13 cellular contexts compared by ENCODE assay signal in the genomic region with DNA sequence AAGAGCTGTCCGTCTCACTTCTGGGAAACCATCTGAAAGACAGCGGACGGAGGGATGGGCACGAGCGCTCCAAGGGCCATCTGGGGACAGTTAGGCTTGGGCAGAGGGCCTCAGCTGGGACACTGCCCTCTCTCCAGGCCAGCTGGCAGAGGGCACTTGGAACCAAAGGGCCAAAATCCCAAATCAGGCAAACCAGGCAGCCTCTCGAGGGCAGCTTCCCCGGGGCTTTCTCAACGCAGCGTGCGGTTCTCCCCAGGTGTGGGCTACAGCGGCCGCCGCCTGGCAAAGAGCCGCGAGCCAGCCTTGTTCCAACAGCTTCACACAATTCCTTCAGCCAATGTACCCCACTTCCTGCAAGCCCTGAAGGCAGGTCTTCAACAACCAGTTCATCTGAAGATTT. TPM values are rescaled to one million over a fixed set of nuclear protein-coding genes. Genes with fewer than 3 reads are reported as not detected.
A peak's percentile ranks its signal among the peaks of the same experiment; 100 is the strongest.
DNase-seq lines count a peak whose midpoint lies in the region; ATAC-seq, FAIRE-seq and TF ChIP-seq lines count a peak whose summit lies in the region.
"Had no signal": no experiment of that assay in that cellular context is flagged by ENCODE, and none has a peak within 500 bp of the region (broad histone marks: within the 10 kb centered on the region; RNA-seq: fewer than 3 reads in every experiment).

No MANE protein-coding gene starts in this region.

- peak overlapping the region; percentile 57 for H3K4me3 Mint-ChIP-seq in glutamatergic neuron (ENCODE audit: unreplicated experiment)

- peaks cover 22% of the 10 kb centered on the region for H3K27me3 Mint-ChIP-seq in glutamatergic neuron (ENCODE audit: unreplicated experiment)

- WGBS in small intestine, 3 donors, result 85 to 95% (median 93%) methylated on average over 15 of the region's 15 CpGs

- H3K27ac Mint-ChIP-seq in glutamatergic neuron (ENCODE audit: unreplicated experiment), result no peak overlapping the region

- peaks cover 12% of the 10 kb centered on the region for H4K20me1 ChIP-seq in osteoblast (ENCODE audit: insufficient read depth, low read length)

- no peak for DNase-seq in glutamatergic neuron
- DNase-seq in osteoblast (ENCODE audit: insufficient read length, low spot score, missing footprints), result peak; percentile 44
- DNase-seq in small intestine, result no peak
- DNase-seq: ACHN; activated CD8-positive, alpha-beta memory T cell treated with anti-CD3 and anti-CD28 coated beads, Interleukin-2, amount 50 U/mL, for 4 hours; NCI-H1694 had no signal

- TF ChIP-seq CTCF in VCaP (conservative IDR thresholded peaks at IDR 0.05) (no peak), glutamatergic neuron (IDR thresholded peaks at IDR 0.05; ENCODE audit: partially characterized antibody, unreplicated experiment) (no peak), osteoblast (IDR thresholded peaks at IDR 0.05; ENCODE audit: extremely low read depth, low read depth, low read length) (no peak)

- H3K36me3 ChIP-seq in ACC112 (ENCODE audit: insufficient read depth, low read length) (0 out of 2 replicates have a peak, but pooled peaks cover 3% of the 10 kb centered on the region), osteoblast (ENCODE audit: insufficient read depth, low read length) (peaks cover 16% of the 10 kb centered on the region), small intestine (ENCODE audit: control insufficient read depth in 2 of 2, insufficient read depth in 2 of 2, low read length in 2 of 2) (peaks cover 0 to 2% of the 10 kb centered on the region in 2 donors)

- H3K27ac ChIP-seq in ACC112 (ENCODE audit: low read depth, low read length) (peak overlapping the region; percentile 97), VCaP (peak overlapping the region; percentile 86), osteoblast (ENCODE audit: low read depth, low read length) (peak overlapping the region; percentile 96), small intestine (ENCODE audit: low read depth in 1 of 2, low read length in 1 of 2) (peak overlapping the region in 1 of 2 donors; percentile 78)
- H3K27ac ChIP-seq: SK-N-MC had no signal

- H3K4me1 Mint-ChIP-seq in glutamatergic neuron (ENCODE audit: low read depth, unreplicated experiment), result peaks cover 82% of the 10 kb centered on the region

- no peak overlapping the region for H2AFZ ChIP-seq in ACC112 (ENCODE audit: low read length, unreplicated experiment)
- no peak overlapping the region for H2AFZ ChIP-seq in osteoblast (ENCODE audit: low read length)

- H3K36me3 Mint-ChIP-seq in glutamatergic neuron (ENCODE audit: unreplicated experiment), result no peaks in the 10 kb centered on the region

- no peak for FAIRE-seq in small intestine (lab: Jason Lieb, UNC)
- FAIRE-seq: colon had no signal

- H3K4me2 ChIP-seq in osteoblast (ENCODE audit: insufficient read depth, low read length), result peak overlapping the region; percentile 85

- ATAC-seq in GM18873 (IDR thresholded peaks at IDR 0.05; ENCODE audit: low FRiP score, unreplicated experiment) (no peak), HG03571 (IDR thresholded peaks at IDR 0.05; ENCODE audit: unreplicated experiment) (no peak), HG03196 (IDR thresholded peaks at IDR 0.05; ENCODE audit: unreplicated experiment) (no peak)

- no peaks in the 10 kb centered on the region for H3K27me3 ChIP-seq in ACC112 (ENCODE audit: insufficient read depth, low read length)
- H3K27me3 ChIP-seq in osteoblast (ENCODE audit: insufficient read depth, low read length), result no peaks in the 10 kb centered on the region
- no peaks in the 10 kb centered on the region for H3K27me3 ChIP-seq in small intestine (ENCODE audit: control insufficient read depth in 2 of 2, insufficient read depth in 2 of 2, low read length in 2 of 2)

- H3K9me3 ChIP-seq in osteoblast (ENCODE audit: low read depth, low read length), result no peaks in the 10 kb centered on the region
- no peaks in the 10 kb centered on the region for H3K9me3 ChIP-seq in small intestine (ENCODE audit: control insufficient read depth, low read depth)

- peaks cover 16% of the 10 kb centered on the region for H3K9me3 Mint-ChIP-seq in glutamatergic neuron (ENCODE audit: unreplicated experiment)

- peaks cover 86% of the 10 kb centered on the region for H3K79me2 ChIP-seq in ACC112 (ENCODE audit: control insufficient read depth, insufficient read depth, low read length, unreplicated experiment)
- peaks cover 87% of the 10 kb centered on the region for H3K79me2 ChIP-seq in osteoblast (ENCODE audit: insufficient read depth, low read length)

- H3K4me1 ChIP-seq in ACC112 (ENCODE audit: control insufficient read depth, insufficient read depth, low read length, unreplicated experiment) (peaks cover 78% of the 10 kb centered on the region), osteoblast (ENCODE audit: insufficient read depth, low read length) (peaks cover 82% of the 10 kb centered on the region), small intestine (ENCODE audit: control insufficient read depth in 2 of 2, insufficient read depth in 1 of 2, low read depth in 1 of 2, low read length in 1 of 2) (peaks cover 0 to 19% of the 10 kb centered on the region in 2 donors)

- peak overlapping the region; percentile 58; the same call in 1 of the 2 replicates for H3K4me3 ChIP-seq in ACC112 (ENCODE audit: low read depth, low read length)
- H3K4me3 ChIP-seq in osteoblast (ENCODE audit: insufficient read depth, low read length), result peak overlapping the region; percentile 52
- no peak overlapping the region for H3K4me3 ChIP-seq in small intestine (ENCODE audit: low read depth in 1 of 2, low read length in 2 of 2)
- H3K4me3 ChIP-seq: SK-N-MC had no signal

RNA-seq across cellular contexts. Expression of a gene that starts 5.0 kb away (rescaled TPM):
- total RNA-seq in glutamatergic neuron (ENCODE audit: unreplicated experiment) (52.9 TPM), osteoblast (14.7 and 15.9 TPM in 2 replicates)
- 10 to 100 TPM; 15.1 to 24.5 (median 19.2) TPM for polyA plus RNA-seq in small intestine

RNA-seq across cellular contexts. Expression of a gene that starts 58.7 kb away (rescaled TPM):
- total RNA-seq in glutamatergic neuron (ENCODE audit: unreplicated experiment) (not detected), osteoblast (under 0.01 TPM in 1 of 2 replicates, not detected in the other)
- under 1 TPM in 1 of 3 donors, not detected in 2; 0.06 TPM for polyA plus RNA-seq in small intestine

Comparison
In these comparisons a context has a peak if more than half of its experiments do, and no peak if none do; other contexts are left out.
1. H3K4me3 ChIP-seq: peak in ACC112 (single experiment) and osteoblast (single experiment); none in small intestine (0 of 2).